Comparison of ENCODE assay signal across 20 cellular contexts in genomic region chr3:154111365-154111764, GRCh38. TPM values are rescaled to one million over a fixed set of nuclear protein-coding genes. Genes with fewer than 3 reads are reported as not detected.
DNase-seq lines count a peak whose midpoint lies in the region; ATAC-seq and TF ChIP-seq lines count a peak whose summit lies in the region.
"Had no signal": no experiment of that assay in that cellular context is flagged by ENCODE, and none has a peak within 500 bp of the region (broad histone marks: within the 10 kb centered on the region; RNA-seq: fewer than 3 reads in every experiment).

No MANE protein-coding gene starts in this region.

- H3K4me2 ChIP-seq in trophoblast cell (ENCODE audit: low read length) (no peak overlapping the region), mammary epithelial cell (ENCODE audit: insufficient read depth, low read depth, low read length) (no peak overlapping the region)

- H4K12ac ChIP-seq in trophoblast cell (ENCODE audit: low read depth, low read length) = no peak overlapping the region

- H2BK5ac ChIP-seq in trophoblast cell (ENCODE audit: low read depth, low read length, poor library complexity) = no peak overlapping the region

- no peak overlapping the region for H3K27ac Mint-ChIP-seq in mesothelial cell of epicardium
- H3K27ac Mint-ChIP-seq: CD4-positive, alpha-beta T cell had no signal

- dilution Hi-C loops in mammary epithelial cell (cut with HindIII; ENCODE audit: low sequenced_read_pairs) = no loop called here

- no peak overlapping the region for H2AK5ac ChIP-seq in trophoblast cell (ENCODE audit: low read length)

- no peak for TF ChIP-seq EP300 in gastroesophageal sphincter (IDR thresholded peaks at IDR 0.05)

- H3K27me3 Mint-ChIP-seq in mesothelial cell of epicardium (ENCODE audit: low read depth) = no peaks in the 10 kb centered on the region

- intact Hi-C loops in mammary epithelial cell (cut with micrococcal nuclease) = no loop called here

- no peaks in the 10 kb centered on the region for H4K20me1 ChIP-seq in mammary epithelial cell (ENCODE audit: insufficient read depth, low read length)

- ATAC-seq in gastroesophageal sphincter = no peak
- no peak for ATAC-seq in GM21526 (IDR thresholded peaks at IDR 0.05; ENCODE audit: low FRiP score, unreplicated experiment)
- ATAC-seq: PC-3 had no signal

- CTCF ChIA-PET in mammary epithelial cell (lab: Charles Lee; ENCODE audit: low non-redundant PET) = no interaction called here

- WGBS in gastroesophageal sphincter (ENCODE audit: low coverage in 1 of 2), 2 donors = 52 to 61% methylated on average over 3 of the region's 3 CpGs
- WGBS in trophoblast cell (ENCODE audit: extremely low coverage, insufficient coverage, insufficient read length) = no CpG with 5 or more reads among the region's 3 CpGs
- WGBS in mammary epithelial cell (ENCODE audit: low coverage, missing lambda C conversion rate) = 38% methylated on average over 3 of the region's 3 CpGs

- no peak overlapping the region for H2BK120ac ChIP-seq in trophoblast cell (ENCODE audit: insufficient read depth, low read length, poor library complexity)

- peaks cover 13% of the 10 kb centered on the region for H3K4me1 Mint-ChIP-seq in mesothelial cell of epicardium

- no peaks in the 10 kb centered on the region for H3K36me3 Mint-ChIP-seq in mesothelial cell of epicardium

- H3K79me2 ChIP-seq in trophoblast cell (ENCODE audit: control insufficient read depth, insufficient read depth, low read length, poor library complexity) (no peaks in the 10 kb centered on the region), mammary epithelial cell (ENCODE audit: insufficient read depth, low read length) (no peaks in the 10 kb centered on the region)

- H3K9me3 Mint-ChIP-seq in mesothelial cell of epicardium = no peaks in the 10 kb centered on the region
- H3K9me3 Mint-ChIP-seq: CD4-positive, alpha-beta T cell had no signal

- H3K79me1 ChIP-seq in trophoblast cell (ENCODE audit: low read length) = no peaks in the 10 kb centered on the region

- H3K9ac ChIP-seq in trophoblast cell (ENCODE audit: low read length) (no peak overlapping the region), mammary epithelial cell (ENCODE audit: insufficient read depth, low read length) (no peak overlapping the region)

- H3K36me3 ChIP-seq in gastroesophageal sphincter (no peaks in the 10 kb centered on the region), trophoblast cell (ENCODE audit: control insufficient read depth in 1 of 2, insufficient read depth in 2 of 2, low read length in 2 of 2) (no peaks in the 10 kb centered on the region), mammary epithelial cell (ENCODE audit: insufficient read depth, low read length) (no peaks in the 10 kb centered on the region)
- H3K36me3 ChIP-seq: BE2C had no signal

- H3K27ac ChIP-seq in angular gyrus (ENCODE audit: low read depth, low read length) (peak overlapping the region; percentile 54), gastroesophageal sphincter (peak overlapping the region in 3 of 4 donors; percentile 15 to 45 (median 32)), trophoblast cell (ENCODE audit: low read depth, low read length) (no peak overlapping the region), mammary epithelial cell (ENCODE audit: insufficient read depth, low read depth, low read length) (no peak overlapping the region)

- H3K27me3 ChIP-seq in gastroesophageal sphincter (no peaks in the 10 kb centered on the region), trophoblast cell (ENCODE audit: insufficient read depth, low read length) (no peaks in the 10 kb centered on the region), mammary epithelial cell (ENCODE audit: insufficient read depth, low read length) (no peaks in the 10 kb centered on the region)

- no peak overlapping the region for H3K4me3 ChIP-seq in gastroesophageal sphincter
- no peak overlapping the region for H3K4me3 ChIP-seq in trophoblast cell (ENCODE audit: low read depth, low read length)
- no peak overlapping the region for H3K4me3 ChIP-seq in mammary epithelial cell (replicated peaks in 1 of 3; ENCODE audit: insufficient read depth in 1 of 3, low read depth in 2 of 3, low read length in 3 of 3)

- peak overlapping the region; percentile 95 for H3K23ac ChIP-seq in trophoblast cell (ENCODE audit: low read length)

- no peak for TF ChIP-seq POLR2A in gastroesophageal sphincter (IDR thresholded peaks at IDR 0.05)

- DNase-seq in CD1c-positive myeloid dendritic cell (ENCODE audit: extremely low spot score) (peak; percentile 24), trophoblast cell (no peak), mesothelial cell of epicardium (ENCODE audit: low spot score in 2 of 2, unreplicated experiment in 2 of 2) (no peak), NCI-H2081 (lab: John Stamatoyannopoulos, UW) (no peak), mammary epithelial cell (no peak)
- DNase-seq: 8988T; BE2C; CD4-positive, alpha-beta T cell; GF-D8; GOT3; NCI-H1105 treated with DMSO at 0.1 percent for 48 hours; NCI-H1694; NCI-H510A; NCI-H82; PC-3; RPMI8226; SIG-M5 had no signal

- H4K91ac ChIP-seq in trophoblast cell (ENCODE audit: low read depth, low read length) = no peak overlapping the region

- H3K18ac ChIP-seq in trophoblast cell (ENCODE audit: low read length) = no peak overlapping the region

- H3K4me1 ChIP-seq in gastroesophageal sphincter (peaks cover 0 to 19% (median 5%) of the 10 kb centered on the region in 3 donors), trophoblast cell (ENCODE audit: control insufficient read depth in 1 of 2, insufficient read depth in 2 of 2, low read length in 2 of 2) (no peaks in the 10 kb centered on the region), mammary epithelial cell (ENCODE audit: insufficient read depth, low read length) (no peaks in the 10 kb centered on the region)
- H3K4me1 ChIP-seq: BE2C had no signal

- H3K9me3 ChIP-seq in gastroesophageal sphincter = no peaks in the 10 kb centered on the region
- peaks cover 2% of the 10 kb centered on the region for H3K9me3 ChIP-seq in trophoblast cell (ENCODE audit: insufficient read depth, low read depth, low read length)
- no peaks in the 10 kb centered on the region for H3K9me3 ChIP-seq in mammary epithelial cell (replicated peaks; ENCODE audit: insufficient read depth, low read length)
- H3K9me3 ChIP-seq: BE2C had no signal

- no peak overlapping the region for H3K4me3 Mint-ChIP-seq in mesothelial cell of epicardium
- H3K4me3 Mint-ChIP-seq: CD4-positive, alpha-beta T cell had no signal

- no peak overlapping the region for H3K14ac ChIP-seq in trophoblast cell (ENCODE audit: low read length)

- no peak overlapping the region for H4K8ac ChIP-seq in trophoblast cell (ENCODE audit: low read depth, low read length)

- no TSS peak for BruUV-seq in mammary epithelial cell (replicated peaks; lab: Mats Ljungman, UMichigan)

- H2BK12ac ChIP-seq in trophoblast cell (ENCODE audit: low read length) = no peak overlapping the region

- H3K4ac ChIP-seq in trophoblast cell (ENCODE audit: low read depth, low read length) = no peak overlapping the region

- H2AFZ ChIP-seq in trophoblast cell (ENCODE audit: insufficient read depth, low read length, poor library complexity) (no peak overlapping the region), mammary epithelial cell (ENCODE audit: low read depth, low read length) (no peak overlapping the region)

- TF ChIP-seq CTCF in gastroesophageal sphincter (IDR thresholded peaks at IDR 0.05) (no peak), mesothelial cell of epicardium (IDR thresholded peaks at IDR 0.05; ENCODE audit: unreplicated experiment) (no peak), mammary epithelial cell (conservative IDR thresholded peaks at IDR 0.05 in 1 of 2, IDR thresholded peaks at IDR 0.05 in 1 of 2; ENCODE audit: extremely low read depth in 1 of 2, insufficient read depth in 1 of 2, low read depth in 1 of 2, low read length in 2 of 2) (no peak)

- in situ Hi-C loops in mammary epithelial cell (cut with MboI; ENCODE audit: low sequenced_read_pairs in 2 of 2) = no loop called here

RNA-seq across cellular contexts. Expression of gene ARHGEF26, which starts 9.8 kb away (rescaled TPM):
- total RNA-seq in gastroesophageal sphincter = 100 to 1,000 TPM in 3 of 4 donors, 10 to 100 TPM in 1; 79.3 to 154 (median 133) TPM
- polyA plus RNA-seq in trophoblast cell (2013) = 3.1 and 3.4 TPM in 2 replicates
- 6.2 to 6.6 TPM (median 6.6 TPM) in 3 replicates for total RNA-seq in mesothelial cell of epicardium
- 10 to 100 TPM in 1 of 2 donors, 1 to 10 TPM in 1; 2.7 to 12.2 TPM for total RNA-seq in mammary epithelial cell
- polyA plus RNA-seq in mammary epithelial cell = 1.2 TPM
- not detected for polyA minus RNA-seq in mammary epithelial cell

Comparison
In these comparisons a context has a peak if more than half of its experiments do, and no peak if none do; other contexts are left out.
1. H3K27ac ChIP-seq: peak in angular gyrus (single experiment) and gastroesophageal sphincter (3 of 4); none in trophoblast cell (single experiment) and mammary epithelial cell (single experiment).
2. RNA of gene ARHGEF26, which starts 9.8 kb away (total RNA-seq): 79.3 to 154 TPM in gastroesophageal sphincter; 2.7 to 12.2 TPM in mammary epithelial cell and 6.2 to 6.6 TPM in mesothelial cell of epicardium; every median in the first group is over 4 times any median in the second.